ENCODE assay signal across 1 cellular context in the genomic region with DNA sequence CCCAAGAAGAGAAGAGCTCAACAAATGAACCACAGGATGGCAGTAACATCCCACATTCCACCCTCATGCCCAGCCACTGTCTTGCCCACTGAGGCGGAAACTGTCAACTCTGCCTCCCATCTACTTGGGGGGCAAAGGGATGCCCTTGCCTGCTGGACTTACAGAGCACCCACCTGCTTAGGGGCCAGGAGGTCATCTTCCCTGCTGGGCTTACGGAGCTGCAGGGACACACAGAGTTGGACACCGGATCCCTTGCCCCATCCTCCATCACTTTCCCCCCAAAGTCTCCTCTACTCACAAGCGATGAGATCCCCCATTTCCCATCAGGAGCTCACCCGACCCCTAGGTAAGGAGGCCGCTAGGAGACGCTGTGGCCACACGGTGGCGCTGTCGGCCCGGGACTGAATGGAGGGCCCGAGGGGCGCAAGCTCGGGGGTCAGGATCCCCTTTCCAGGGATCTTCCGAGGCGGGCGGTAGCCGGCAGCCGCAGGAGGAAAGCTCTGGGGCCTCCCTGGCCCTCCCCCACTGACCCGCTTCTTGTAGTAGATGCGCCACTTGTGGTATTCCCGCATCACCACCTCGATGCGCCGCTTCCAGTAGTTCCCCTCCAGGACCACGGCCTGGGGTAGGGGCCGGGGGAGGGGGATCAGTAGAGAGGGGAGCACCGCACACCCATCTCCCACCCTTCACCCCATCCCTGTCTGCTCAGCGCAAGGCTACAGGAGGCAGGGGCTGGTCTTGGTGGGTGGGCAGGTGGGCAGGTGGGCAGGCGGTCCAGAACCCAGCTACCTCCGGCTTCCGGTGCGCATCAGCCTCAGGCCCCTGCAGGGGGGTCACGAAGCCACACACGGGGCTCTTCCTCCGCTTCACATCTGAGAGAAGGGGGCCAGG.
TF ChIP-seq lines count a peak whose summit lies in the region.

No MANE protein-coding gene starts in this region.

TF ChIP-seq in HepG2, 621 proteins besides CTCF, POLR2A, EP300 and RAD21 (continued from another document and continues in another):
- TF ChIP-seq, protein P1, sequence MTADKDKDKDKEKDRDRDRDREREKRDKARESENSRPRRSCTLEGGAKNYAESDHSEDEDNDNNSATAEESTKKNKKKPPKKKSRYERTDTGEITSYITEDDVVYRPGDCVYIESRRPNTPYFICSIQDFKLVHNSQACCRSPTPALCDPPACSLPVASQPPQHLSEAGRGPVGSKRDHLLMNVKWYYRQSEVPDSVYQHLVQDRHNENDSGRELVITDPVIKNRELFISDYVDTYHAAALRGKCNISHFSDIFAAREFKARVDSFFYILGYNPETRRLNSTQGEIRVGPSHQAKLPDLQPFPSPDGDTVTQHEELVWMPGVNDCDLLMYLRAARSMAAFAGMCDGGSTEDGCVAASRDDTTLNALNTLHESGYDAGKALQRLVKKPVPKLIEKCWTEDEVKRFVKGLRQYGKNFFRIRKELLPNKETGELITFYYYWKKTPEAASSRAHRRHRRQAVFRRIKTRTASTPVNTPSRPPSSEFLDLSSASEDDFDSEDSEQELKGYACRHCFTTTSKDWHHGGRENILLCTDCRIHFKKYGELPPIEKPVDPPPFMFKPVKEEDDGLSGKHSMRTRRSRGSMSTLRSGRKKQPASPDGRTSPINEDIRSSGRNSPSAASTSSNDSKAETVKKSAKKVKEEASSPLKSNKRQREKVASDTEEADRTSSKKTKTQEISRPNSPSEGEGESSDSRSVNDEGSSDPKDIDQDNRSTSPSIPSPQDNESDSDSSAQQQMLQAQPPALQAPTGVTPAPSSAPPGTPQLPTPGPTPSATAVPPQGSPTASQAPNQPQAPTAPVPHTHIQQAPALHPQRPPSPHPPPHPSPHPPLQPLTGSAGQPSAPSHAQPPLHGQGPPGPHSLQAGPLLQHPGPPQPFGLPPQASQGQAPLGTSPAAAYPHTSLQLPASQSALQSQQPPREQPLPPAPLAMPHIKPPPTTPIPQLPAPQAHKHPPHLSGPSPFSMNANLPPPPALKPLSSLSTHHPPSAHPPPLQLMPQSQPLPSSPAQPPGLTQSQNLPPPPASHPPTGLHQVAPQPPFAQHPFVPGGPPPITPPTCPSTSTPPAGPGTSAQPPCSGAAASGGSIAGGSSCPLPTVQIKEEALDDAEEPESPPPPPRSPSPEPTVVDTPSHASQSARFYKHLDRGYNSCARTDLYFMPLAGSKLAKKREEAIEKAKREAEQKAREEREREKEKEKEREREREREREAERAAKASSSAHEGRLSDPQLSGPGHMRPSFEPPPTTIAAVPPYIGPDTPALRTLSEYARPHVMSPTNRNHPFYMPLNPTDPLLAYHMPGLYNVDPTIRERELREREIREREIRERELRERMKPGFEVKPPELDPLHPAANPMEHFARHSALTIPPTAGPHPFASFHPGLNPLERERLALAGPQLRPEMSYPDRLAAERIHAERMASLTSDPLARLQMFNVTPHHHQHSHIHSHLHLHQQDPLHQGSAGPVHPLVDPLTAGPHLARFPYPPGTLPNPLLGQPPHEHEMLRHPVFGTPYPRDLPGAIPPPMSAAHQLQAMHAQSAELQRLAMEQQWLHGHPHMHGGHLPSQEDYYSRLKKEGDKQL (CRISPR knock-in tag; IDR thresholded peaks at IDR 0.05; ENCODE audit: low read depth) = no peak
- no peak for TF ChIP-seq THAP11 (CRISPR knock-in tag; IDR thresholded peaks at IDR 0.05)
- TF ChIP-seq BCL6 (CRISPR knock-in tag; IDR thresholded peaks at IDR 0.05) = no peak
- TF ChIP-seq GTF3A (CRISPR knock-in tag; conservative IDR thresholded peaks at IDR 0.05) = 0 out of 2 replicates have a peak, but pooled peaks have one; percentile 62
- TF ChIP-seq AKAP8 (CRISPR knock-in tag; IDR thresholded peaks at IDR 0.05) = 0 out of 2 replicates have a peak, but pooled peaks have one; percentile 49
- TF ChIP-seq, protein P2, sequence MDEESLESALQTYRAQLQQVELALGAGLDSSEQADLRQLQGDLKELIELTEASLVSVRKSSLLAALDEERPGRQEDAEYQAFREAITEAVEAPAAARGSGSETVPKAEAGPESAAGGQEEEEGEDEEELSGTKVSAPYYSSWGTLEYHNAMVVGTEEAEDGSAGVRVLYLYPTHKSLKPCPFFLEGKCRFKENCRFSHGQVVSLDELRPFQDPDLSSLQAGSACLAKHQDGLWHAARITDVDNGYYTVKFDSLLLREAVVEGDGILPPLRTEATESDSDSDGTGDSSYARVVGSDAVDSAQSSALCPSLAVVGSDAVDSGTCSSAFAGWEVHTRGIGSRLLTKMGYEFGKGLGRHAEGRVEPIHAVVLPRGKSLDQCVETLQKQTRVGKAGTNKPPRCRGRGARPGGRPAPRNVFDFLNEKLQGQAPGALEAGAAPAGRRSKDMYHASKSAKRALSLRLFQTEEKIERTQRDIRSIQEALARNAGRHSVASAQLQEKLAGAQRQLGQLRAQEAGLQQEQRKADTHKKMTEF (CRISPR knock-in tag; IDR thresholded peaks at IDR 0.05) = no peak
- TF ChIP-seq, protein P3, sequence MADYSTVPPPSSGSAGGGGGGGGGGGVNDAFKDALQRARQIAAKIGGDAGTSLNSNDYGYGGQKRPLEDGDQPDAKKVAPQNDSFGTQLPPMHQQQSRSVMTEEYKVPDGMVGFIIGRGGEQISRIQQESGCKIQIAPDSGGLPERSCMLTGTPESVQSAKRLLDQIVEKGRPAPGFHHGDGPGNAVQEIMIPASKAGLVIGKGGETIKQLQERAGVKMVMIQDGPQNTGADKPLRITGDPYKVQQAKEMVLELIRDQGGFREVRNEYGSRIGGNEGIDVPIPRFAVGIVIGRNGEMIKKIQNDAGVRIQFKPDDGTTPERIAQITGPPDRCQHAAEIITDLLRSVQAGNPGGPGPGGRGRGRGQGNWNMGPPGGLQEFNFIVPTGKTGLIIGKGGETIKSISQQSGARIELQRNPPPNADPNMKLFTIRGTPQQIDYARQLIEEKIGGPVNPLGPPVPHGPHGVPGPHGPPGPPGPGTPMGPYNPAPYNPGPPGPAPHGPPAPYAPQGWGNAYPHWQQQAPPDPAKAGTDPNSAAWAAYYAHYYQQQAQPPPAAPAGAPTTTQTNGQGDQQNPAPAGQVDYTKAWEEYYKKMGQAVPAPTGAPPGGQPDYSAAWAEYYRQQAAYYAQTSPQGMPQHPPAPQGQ (CRISPR knock-in tag; IDR thresholded peaks at IDR 0.05; ENCODE audit: borderline replicate concordance) = no peak
- TF ChIP-seq SNAPC5 (CRISPR knock-in tag; IDR thresholded peaks at IDR 0.05; ENCODE audit: borderline replicate concordance) = no peak
- TF ChIP-seq ZNF12 (CRISPR knock-in tag; IDR thresholded peaks at IDR 0.05) = no peak
- TF ChIP-seq MED13 (CRISPR knock-in tag; IDR thresholded peaks at IDR 0.05) = no peak
- TF ChIP-seq KLF11 (CRISPR knock-in tag; IDR thresholded peaks at IDR 0.05) = no peak
- no peak for TF ChIP-seq RBAK (CRISPR knock-in tag; IDR thresholded peaks at IDR 0.05)
- no peak for TF ChIP-seq ZNF414 (CRISPR knock-in tag; IDR thresholded peaks at IDR 0.05)
- TF ChIP-seq SKI (IDR thresholded peaks at IDR 0.05; ENCODE audit: partially characterized antibody) = no peak
- TF ChIP-seq, protein P4, sequence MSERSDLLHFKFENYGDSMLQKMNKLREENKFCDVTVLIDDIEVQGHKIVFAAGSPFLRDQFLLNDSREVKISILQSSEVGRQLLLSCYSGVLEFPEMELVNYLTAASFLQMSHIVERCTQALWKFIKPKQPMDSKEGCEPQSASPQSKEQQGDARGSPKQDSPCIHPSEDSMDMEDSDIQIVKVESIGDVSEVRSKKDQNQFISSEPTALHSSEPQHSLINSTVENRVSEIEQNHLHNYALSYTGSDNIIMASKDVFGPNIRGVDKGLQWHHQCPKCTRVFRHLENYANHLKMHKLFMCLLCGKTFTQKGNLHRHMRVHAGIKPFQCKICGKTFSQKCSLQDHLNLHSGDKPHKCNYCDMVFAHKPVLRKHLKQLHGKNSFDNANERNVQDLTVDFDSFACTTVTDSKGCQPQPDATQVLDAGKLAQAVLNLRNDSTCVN (CRISPR knock-in tag; IDR thresholded peaks at IDR 0.05; ENCODE audit: borderline replicate concordance) = no peak
- peak; percentile 20 for TF ChIP-seq ZNF883 (CRISPR knock-in tag; IDR thresholded peaks at IDR 0.05; ENCODE audit: not compliant biosample characterization)
- TF ChIP-seq, protein P5, sequence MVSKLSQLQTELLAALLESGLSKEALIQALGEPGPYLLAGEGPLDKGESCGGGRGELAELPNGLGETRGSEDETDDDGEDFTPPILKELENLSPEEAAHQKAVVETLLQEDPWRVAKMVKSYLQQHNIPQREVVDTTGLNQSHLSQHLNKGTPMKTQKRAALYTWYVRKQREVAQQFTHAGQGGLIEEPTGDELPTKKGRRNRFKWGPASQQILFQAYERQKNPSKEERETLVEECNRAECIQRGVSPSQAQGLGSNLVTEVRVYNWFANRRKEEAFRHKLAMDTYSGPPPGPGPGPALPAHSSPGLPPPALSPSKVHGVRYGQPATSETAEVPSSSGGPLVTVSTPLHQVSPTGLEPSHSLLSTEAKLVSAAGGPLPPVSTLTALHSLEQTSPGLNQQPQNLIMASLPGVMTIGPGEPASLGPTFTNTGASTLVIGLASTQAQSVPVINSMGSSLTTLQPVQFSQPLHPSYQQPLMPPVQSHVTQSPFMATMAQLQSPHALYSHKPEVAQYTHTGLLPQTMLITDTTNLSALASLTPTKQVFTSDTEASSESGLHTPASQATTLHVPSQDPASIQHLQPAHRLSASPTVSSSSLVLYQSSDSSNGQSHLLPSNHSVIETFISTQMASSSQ (IDR thresholded peaks at IDR 0.05; ENCODE audit: low read depth) = no peak
- TF ChIP-seq, protein P5 (CRISPR knock-in tag; IDR thresholded peaks at IDR 0.05; ENCODE audit: borderline replicate concordance) = no peak
- no peak for TF ChIP-seq SALL2 (CRISPR knock-in tag; IDR thresholded peaks at IDR 0.05)
- TF ChIP-seq TSC22D2 (CRISPR knock-in tag; IDR thresholded peaks at IDR 0.05; ENCODE audit: borderline replicate concordance) = no peak
- TF ChIP-seq PCBP1 (IDR thresholded peaks at IDR 0.05; ENCODE audit: borderline replicate concordance, low read depth, low read length) = peak; percentile 72; the same call in 1 of the 2 replicates
- TF ChIP-seq ZNF891 (CRISPR knock-in tag; IDR thresholded peaks at IDR 0.05) = no peak
- TF ChIP-seq USF2 (IDR thresholded peaks at IDR 0.05; ENCODE audit: low read depth, low read length) = no peak
- no peak for TF ChIP-seq USF2 (CRISPR knock-in tag; IDR thresholded peaks at IDR 0.05; ENCODE audit: borderline replicate concordance)
- no peak for TF ChIP-seq ZFP36L1 (CRISPR knock-in tag; IDR thresholded peaks at IDR 0.05)
- no peak for TF ChIP-seq ZNF589 (CRISPR knock-in tag; conservative IDR thresholded peaks at IDR 0.05)
- no peak for TF ChIP-seq HOXA3 (CRISPR knock-in tag; IDR thresholded peaks at IDR 0.05)
- TF ChIP-seq ZNF616 (CRISPR knock-in tag; IDR thresholded peaks at IDR 0.05; ENCODE audit: low read depth) = no peak
- TF ChIP-seq ZNF607 (CRISPR knock-in tag; IDR thresholded peaks at IDR 0.05; ENCODE audit: borderline replicate concordance) = no peak
- TF ChIP-seq ZNF256 (CRISPR knock-in tag; conservative IDR thresholded peaks at IDR 0.05) = no peak
- TF ChIP-seq SMAD9 (CRISPR knock-in tag; IDR thresholded peaks at IDR 0.05) = no peak
- TF ChIP-seq RFXAP (CRISPR knock-in tag; IDR thresholded peaks at IDR 0.05; ENCODE audit: borderline replicate concordance) = no peak
- TF ChIP-seq E2F2 (CRISPR knock-in tag; IDR thresholded peaks at IDR 0.05; ENCODE audit: borderline replicate concordance) = no peak
- TF ChIP-seq MED8 (CRISPR knock-in tag; IDR thresholded peaks at IDR 0.05; ENCODE audit: insufficient replicate concordance) = no peak
- TF ChIP-seq NPAS2 (CRISPR knock-in tag; IDR thresholded peaks at IDR 0.05; ENCODE audit: borderline replicate concordance) = no peak
- no peak for TF ChIP-seq SRSF4 (IDR thresholded peaks at IDR 0.05; ENCODE audit: low read depth, low read length, poor library complexity, severe bottlenecking)
